Comparison of ENCODE assay signal across 20 cellular contexts in genomic region chr2:114684404-114684803, GRCh38.
"Had no signal": no experiment of that assay in that cellular context is flagged by ENCODE, and none has a peak within 500 bp of the region (broad histone marks: within the 10 kb centered on the region; RNA-seq: fewer than 3 reads in every experiment).

No MANE protein-coding gene starts in this region.

- H3K27me3 Mint-ChIP-seq: activated CD4-positive, alpha-beta T cell treated with anti-CD3 and anti-CD28 coated beads, Interleukin-2, amount 10 ng/mL, durations not matched to agents 7 days and 5 days had no signal

- H3K36me3 Mint-ChIP-seq: activated naive CD4-positive, alpha-beta T cell treated with anti-CD3 and anti-CD28 coated beads, Interleukin-2, amount 50 U/mL, for 72 hours had no signal

- H3K27ac ChIP-seq: body of pancreas, epithelial cell of prostate, lower lobe of right lung, prostate gland, right atrium auricular region, stomach, vagina had no signal

- DNase-seq: activated CD4-positive, alpha-beta T cell treated with anti-CD3 and anti-CD28 coated beads, Interleukin-2, amount 10 ng/mL, durations not matched to agents 7 days and 5 days; activated CD4-positive, CD25-positive, alpha-beta regulatory T cell; activated CD8-positive, alpha-beta memory T cell treated with anti-CD3 and anti-CD28 coated beads for 24 hours; activated CD8-positive, alpha-beta memory T cell treated with anti-CD3 and anti-CD28 coated beads, Interleukin-2, amount 50 U/mL, for 48 hours; body of pancreas; foreskin fibroblast; islet precursor cell; left colon; lower lobe of right lung; stimulated activated CD4-positive, alpha-beta T cell treated with anti-CD3 and anti-CD28 coated beads, Interleukin-2, amount 100 ng/mL, for 48 hours; stomach; T-helper 1 cell; T-helper 9 cell; trophoblast cell had no signal

- H3K36me3 ChIP-seq: lower lobe of right lung, prostate gland, right atrium auricular region, stomach, vagina had no signal

- H3K9me3 ChIP-seq: body of pancreas, lower lobe of right lung, prostate gland, right atrium auricular region, stomach, vagina had no signal

- H3K4me3 ChIP-seq: body of pancreas, lower lobe of right lung, prostate gland, right atrium auricular region, stomach, vagina had no signal

- H3K27me3 ChIP-seq: body of pancreas, right atrium auricular region, stomach, vagina had no signal

- H3K9me3 Mint-ChIP-seq: activated CD4-positive, alpha-beta T cell treated with anti-CD3 and anti-CD28 coated beads, Interleukin-2, amount 10 ng/mL, durations not matched to agents 7 days and 5 days had no signal

- H3K4me1 ChIP-seq: body of pancreas, lower lobe of right lung, prostate gland, right atrium auricular region, stomach, vagina had no signal

- H3K4me3 Mint-ChIP-seq: activated CD4-positive, alpha-beta T cell treated with anti-CD3 and anti-CD28 coated beads, Interleukin-2, amount 10 ng/mL, durations not matched to agents 7 days and 5 days had no signal

- ATAC-seq: body of pancreas, left colon, lower lobe of right lung, SK-N-SH treated with all-trans-retinoic acid at 6 μM for 48 hours had no signal

- H3K4me1 Mint-ChIP-seq: activated CD4-positive, alpha-beta T cell treated with anti-CD3 and anti-CD28 coated beads, Interleukin-2, amount 10 ng/mL, durations not matched to agents 7 days and 5 days had no signal

- H3K27ac Mint-ChIP-seq: activated CD4-positive, alpha-beta T cell treated with anti-CD3 and anti-CD28 coated beads, Interleukin-2, amount 10 ng/mL, durations not matched to agents 7 days and 5 days; activated naive CD4-positive, alpha-beta T cell treated with anti-CD3 and anti-CD28 coated beads, Interleukin-2, amount 50 U/mL, for 72 hours had no signal
